Comparison of ENCODE assay signal across 24 cellular contexts in the genomic region with DNA sequence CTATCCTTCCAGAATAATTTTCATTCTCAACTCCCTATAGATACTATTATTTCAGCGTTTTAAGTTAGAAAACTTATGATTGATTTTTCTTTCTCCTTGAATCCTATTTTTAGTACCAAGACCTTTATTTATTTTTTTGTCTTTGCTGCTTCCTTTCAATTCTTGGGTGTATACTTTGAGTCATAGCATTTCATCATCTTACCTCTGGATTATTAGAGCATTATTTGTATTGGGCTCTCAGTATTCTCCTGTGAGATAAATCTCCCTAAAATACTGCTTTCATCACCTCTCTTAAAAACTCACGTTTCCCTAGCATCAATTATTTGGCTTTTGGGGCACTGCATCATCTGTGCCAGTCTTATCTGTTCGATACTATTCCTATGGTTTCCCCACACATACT.
"Had no signal": no experiment of that assay in that cellular context is flagged by ENCODE, and none has a peak within 500 bp of the region (broad histone marks: within the 10 kb centered on the region; RNA-seq: fewer than 3 reads in every experiment).

No MANE protein-coding gene starts in this region.

- H3K36me3 ChIP-seq: adrenal gland, ascending aorta, colonic mucosa, left ventricle myocardium inferior, stomach, thyroid gland, upper lobe of left lung, vagina had no signal

- H3K9me3 ChIP-seq: adrenal gland, ascending aorta, colonic mucosa, left ventricle myocardium inferior, psoas muscle, stomach, thyroid gland, upper lobe of left lung, vagina had no signal

- H3K4me3 ChIP-seq: adrenal gland, ascending aorta, colonic mucosa, dorsolateral prefrontal cortex, left ventricle myocardium inferior, psoas muscle, stomach, thyroid gland, upper lobe of left lung, vagina had no signal

- H2AFZ ChIP-seq: parathyroid adenoma had no signal

- H3K27me3 ChIP-seq: adrenal gland, ascending aorta, colonic mucosa, dorsolateral prefrontal cortex, stomach, thyroid gland, upper lobe of left lung, vagina had no signal

- H3K9ac ChIP-seq: parathyroid adenoma had no signal

- ATAC-seq: psoas muscle; stimulated activated naive B cell treated with anti-CD40 and anti-IgM and Interleukin-4, amounts not matched to agents 10 μg/mL and 1 μg/mL and 100 μg/mL, for 72 hours had no signal

- H3K27ac ChIP-seq: adrenal gland, ascending aorta, colonic mucosa, dorsolateral prefrontal cortex, left ventricle myocardium inferior, parathyroid adenoma, psoas muscle, stomach, thyroid gland, upper lobe of left lung, vagina, VCaP had no signal

- DNase-seq: activated CD4-positive, alpha-beta T cell treated with anti-CD3 and anti-CD28 coated beads for 4 hours; activated CD4-positive, alpha-beta T cell treated with anti-CD3 and anti-CD28 coated beads, Interleukin-2, amount 50 U/mL, for 48 hours; activated CD8-positive, alpha-beta memory T cell treated with anti-CD3 and anti-CD28 coated beads for 24 hours; activated effector memory CD4-positive, alpha-beta T cell treated with Interleukin-2 at 50 U/mL for 16 hours; activated naive CD4-positive, alpha-beta T cell treated with Interleukin-2 at 50 U/mL for 16 hours; adrenal gland; central memory CD4-positive, alpha-beta T cell; colonic mucosa; dorsolateral prefrontal cortex; effector memory CD4-positive, alpha-beta T cell; left ventricle myocardium inferior; naive B cell; nucleus accumbens; psoas muscle; stimulated activated CD4-positive, alpha-beta T cell treated with anti-CD3 and anti-CD28 coated beads, Interleukin-15, amount 100 ng/mL, for 24 hours; stimulated activated CD4-positive, alpha-beta T cell treated with anti-CD3 and anti-CD28 coated beads, Interleukin-2, amount 100 ng/mL, for 24 hours; stimulated activated naive B cell treated with anti-CD40 and anti-IgM and Interleukin-4, amounts not matched to agents 10 μg/mL and 1 μg/mL and 100 μg/mL, for 72 hours; stomach; thyroid gland; upper lobe of left lung had no signal

- H3K4me1 ChIP-seq: adrenal gland, ascending aorta, colonic mucosa, parathyroid adenoma, psoas muscle, stomach, thyroid gland, upper lobe of left lung, vagina had no signal
